Comparison of ENCODE assay signal across 24 cellular contexts in the genomic region with DNA sequence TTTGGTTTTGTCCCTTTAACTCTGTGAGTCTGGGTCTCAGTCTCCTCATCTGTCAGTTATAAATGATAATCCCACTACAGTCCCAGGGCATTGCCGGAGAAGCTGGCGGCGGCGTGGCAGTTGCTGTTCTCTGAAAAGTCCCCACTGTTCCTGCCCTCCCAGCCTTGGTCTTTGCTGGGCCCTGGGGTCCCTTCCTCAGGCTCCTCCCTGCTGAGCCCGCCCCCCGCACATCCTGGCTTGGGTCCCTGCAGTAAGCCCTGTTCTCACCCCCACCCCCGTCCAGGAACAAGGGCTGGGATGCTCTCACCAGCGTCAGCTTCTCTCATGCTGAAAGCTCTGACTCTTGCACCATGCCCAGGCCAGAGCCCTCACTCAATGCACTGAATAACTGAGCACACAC.
"Had no signal": no experiment of that assay in that cellular context is flagged by ENCODE, and none has a peak within 500 bp of the region (broad histone marks: within the 10 kb centered on the region; RNA-seq: fewer than 3 reads in every experiment).

No MANE protein-coding gene starts in this region.

- H3K4me1 ChIP-seq: adrenal gland, tibial nerve had no signal

- H3K4me3 ChIP-seq: adrenal gland, body of pancreas, cardiac muscle cell, tibial nerve had no signal

- H3K27me3 ChIP-seq: adrenal gland, body of pancreas, cardiac muscle cell, tibial nerve had no signal

- H3K36me3 ChIP-seq: adrenal gland, cardiac muscle cell, tibial nerve had no signal

- H3K9me3 ChIP-seq: adrenal gland, body of pancreas, tibial nerve had no signal

- DNase-seq: activated B cell treated with CpG ODN at 0.5 μM for 24 hours; activated CD4-positive, alpha-beta T cell treated with anti-CD3 and anti-CD28 coated beads, Interleukin-2, amount 50 U/mL, for 4 hours; activated naive CD4-positive, alpha-beta T cell treated with anti-CD3 and anti-CD28 coated beads for 36 hours; activated naive CD8-positive, alpha-beta T cell treated with anti-CD3 and anti-CD28 coated beads for 36 hours; activated T-cell treated with anti-CD3 and anti-CD28 coated beads for 4 hours; activated T-cell treated with anti-CD3 and anti-CD28 coated beads, Interleukin-2, amount 50 U/mL, for 72 hours; adrenal gland; aorta; body of pancreas; cerebellar nuclear complex; cortex of kidney; effector memory CD8-positive, alpha-beta T cell; head of caudate nucleus; hypothalamus; left colon; mammary epithelial cell; midbrain; naive thymus-derived CD4-positive, alpha-beta T cell; right cardiac atrium; stimulated activated CD4-positive, alpha-beta T cell treated with anti-CD3 and anti-CD28 coated beads, Interleukin-15, amount 100 ng/mL, for 24 hours; stimulated activated naive CD4-positive, alpha-beta T cell treated with Interleukin-2 at 50 U/mL for 16 hours; T-helper 2 cell had no signal

- ATAC-seq: activated T-cell treated with anti-CD3 and anti-CD28 coated beads, Interleukin-2, amount 50 U/mL, for 72 hours; body of pancreas; effector memory CD8-positive, alpha-beta T cell; left colon; naive thymus-derived CD4-positive, alpha-beta T cell; right cardiac atrium had no signal

- H3K27ac ChIP-seq: adrenal gland, body of pancreas, cardiac muscle cell, tibial nerve had no signal
